ENCODE assay signal across 8 cellular contexts in the genomic region with DNA sequence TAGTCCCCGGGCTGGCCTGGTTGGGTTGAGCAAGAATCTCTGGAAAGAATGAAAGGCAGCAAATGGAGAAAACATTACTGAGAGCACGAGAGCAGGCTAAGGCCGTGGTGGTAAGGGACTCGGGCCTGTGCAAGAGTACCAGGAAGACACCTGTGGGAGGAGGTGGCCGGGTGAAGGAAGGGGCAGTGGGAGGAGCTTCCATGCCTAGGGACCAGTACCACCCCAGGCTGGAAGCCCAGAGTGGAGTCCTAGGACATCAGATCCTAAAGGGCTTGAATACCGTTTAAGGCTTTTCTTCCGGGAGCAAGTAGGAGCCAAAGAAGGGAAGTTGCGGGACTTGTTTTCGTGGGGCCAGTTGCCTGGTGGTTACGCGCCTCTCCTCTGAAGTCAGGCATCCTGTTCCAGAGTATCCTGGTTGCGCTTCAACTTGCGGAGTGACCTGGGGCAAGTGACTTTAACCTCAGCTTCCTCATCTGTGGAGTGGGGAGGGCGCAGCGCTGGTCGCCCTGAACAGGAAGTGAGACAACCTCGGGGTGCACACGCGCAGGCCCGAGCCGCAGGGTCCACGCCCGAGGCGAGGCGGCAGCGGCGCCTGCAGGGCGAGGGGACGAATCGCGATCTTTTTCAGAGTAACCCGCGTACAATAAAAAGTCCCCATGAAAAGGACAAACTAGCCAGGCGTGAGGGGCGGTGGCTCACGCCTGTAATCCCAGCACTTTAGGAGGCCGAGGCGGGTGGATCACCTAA. TPM values are rescaled to one million over a fixed set of nuclear protein-coding genes. Genes with fewer than 3 reads are reported as not detected.
DNase-seq lines count a peak whose midpoint lies in the region; ATAC-seq and TF ChIP-seq lines count a peak whose summit lies in the region.

No MANE protein-coding gene starts in this region.

- WGBS in mammary epithelial cell (ENCODE audit: low coverage, missing lambda C conversion rate): 2% methylated on average over 29 of the region's 38 CpGs

- BruUV-seq in mammary epithelial cell (replicated peaks; lab: Mats Ljungman, UMichigan): no TSS peak

- H3K27me3 ChIP-seq in WERI-Rb-1 (ENCODE audit: insufficient read depth, low read depth, severe bottlenecking) (no peaks in the 10 kb centered on the region), mammary epithelial cell (ENCODE audit: insufficient read depth, low read length) (no peaks in the 10 kb centered on the region)

- peak overlapping the region; percentile 93 for H3K27ac ChIP-seq in WERI-Rb-1
- H3K27ac ChIP-seq in mammary epithelial cell (ENCODE audit: insufficient read depth, low read depth, low read length): peak overlapping the region; percentile 79

- H3K4me2 ChIP-seq in mammary epithelial cell (ENCODE audit: insufficient read depth, low read depth, low read length): peak overlapping the region; percentile 77

- H3K4me3 ChIP-seq in WERI-Rb-1 (ENCODE audit: low read depth, low read length) (peak overlapping the region; percentile 65), mammary epithelial cell (replicated peaks in 1 of 3; ENCODE audit: insufficient read depth in 1 of 3, low read depth in 2 of 3, low read length in 3 of 3) (peak overlapping the region; percentile 72 to 76 (median 73))

- H2AFZ ChIP-seq in mammary epithelial cell (ENCODE audit: low read depth, low read length): peak overlapping the region; percentile 23

- no peaks in the 10 kb centered on the region for H4K20me1 ChIP-seq in mammary epithelial cell (ENCODE audit: insufficient read depth, low read length)

- DNase-seq in NCI-H1694 treated with DMSO at 0.1 percent for 48 hours (lab: John Stamatoyannopoulos, UW) (peak; percentile 15), NCI-H1694 (lab: John Stamatoyannopoulos, UW) (no peak), NCI-H2107 treated with DMSO at 0.1 percent for 48 hours (lab: John Stamatoyannopoulos, UW; ENCODE audit: unreplicated experiment) (peak; percentile 44), WERI-Rb-1 (peak; percentile 61), mammary epithelial cell (peak; percentile 80), iris pigment epithelial cell (ENCODE audit: low read depth) (peak; percentile 84)
- peak; percentile 51 to 69 for DNase-seq in stimulated activated CD4-positive, alpha-beta T cell treated with anti-CD3 and anti-CD28 coated beads, Interleukin-12 subunit alpha, Interleukin-12 subunit beta, amount 100 ng/mL, for 24 hours (ENCODE audit: low read depth in 2 of 2)

- H3K9me3 ChIP-seq in WERI-Rb-1 (ENCODE audit: severe bottlenecking) (no peaks in the 10 kb centered on the region), mammary epithelial cell (replicated peaks; ENCODE audit: insufficient read depth, low read length) (no peaks in the 10 kb centered on the region)

- peaks cover 12% of the 10 kb centered on the region for H3K4me1 ChIP-seq in mammary epithelial cell (ENCODE audit: insufficient read depth, low read length)

- intact Hi-C loops in mammary epithelial cell (cut with micrococcal nuclease): loop anchor here (1.0 to 10.0 kb wide), 7 partner anchors 78 to 325 kb away; a partner anchor contains a TSS

- no peaks in the 10 kb centered on the region for H3K36me3 ChIP-seq in WERI-Rb-1
- H3K36me3 ChIP-seq in mammary epithelial cell (ENCODE audit: insufficient read depth, low read length): peaks cover 9% of the 10 kb centered on the region

- in situ Hi-C loops in mammary epithelial cell (cut with MboI; ENCODE audit: low sequenced_read_pairs in 2 of 2): loop anchor here in 1 of 2 donors (10.0 kb wide), 1 partner anchor 159 kb away; a partner anchor contains a TSS

- CTCF ChIA-PET in mammary epithelial cell (lab: Charles Lee; ENCODE audit: low non-redundant PET): no interaction called here

- TF ChIP-seq CTCF in WERI-Rb-1 (IDR thresholded peaks at IDR 0.05; ENCODE audit: low read depth, low read length): peak; percentile 78
- TF ChIP-seq CTCF in mammary epithelial cell (conservative IDR thresholded peaks at IDR 0.05 in 1 of 2, IDR thresholded peaks at IDR 0.05 in 1 of 2; ENCODE audit: extremely low read depth in 1 of 2, insufficient read depth in 1 of 2, low read depth in 1 of 2, low read length in 2 of 2): peak; percentile 4 to 55

- H3K79me2 ChIP-seq in mammary epithelial cell (ENCODE audit: insufficient read depth, low read length): peaks cover 64% of the 10 kb centered on the region

- peak; percentile 53 for ATAC-seq in HG02970 (IDR thresholded peaks at IDR 0.05; ENCODE audit: low FRiP score, unreplicated experiment)

- peak overlapping the region; percentile 69 for H3K9ac ChIP-seq in mammary epithelial cell (ENCODE audit: insufficient read depth, low read length)

- dilution Hi-C loops in mammary epithelial cell (cut with HindIII; ENCODE audit: low sequenced_read_pairs): no loop called here

RNA-seq across cellular contexts. Expression of a gene that starts 1.1 kb away (rescaled TPM):
- 100 to 1,000 TPM; 122 to 150 TPM for total RNA-seq in mammary epithelial cell
- polyA plus RNA-seq in mammary epithelial cell: 157 TPM
- polyA minus RNA-seq in mammary epithelial cell: 115 TPM

RNA-seq across cellular contexts. Expression of a gene that starts 2.7 kb away (rescaled TPM):
- not detected for total RNA-seq in mammary epithelial cell
- polyA plus RNA-seq in mammary epithelial cell: not detected
- not detected for polyA minus RNA-seq in mammary epithelial cell

RNA-seq across cellular contexts. Expression of a gene that starts 31.0 kb away (rescaled TPM):
- total RNA-seq in mammary epithelial cell: 10 to 100 TPM; 77.0 to 78.7 TPM
- polyA plus RNA-seq in mammary epithelial cell: 54.8 TPM
- 106 TPM for polyA minus RNA-seq in mammary epithelial cell

RNA-seq across cellular contexts. Expression of a gene that starts 32.9 kb away (rescaled TPM):
- total RNA-seq in mammary epithelial cell: 1 to 10 TPM in 1 of 2 donors, under 1 TPM in 1; 0.52 to 1.5 TPM
- 0.12 TPM for polyA plus RNA-seq in mammary epithelial cell
- not detected for polyA minus RNA-seq in mammary epithelial cell
